In genomic region chr20:50794846-50795634, GRCh38 we compare ENCODE assay signal across 8 cellular contexts. TPM values are rescaled to one million over a fixed set of nuclear protein-coding genes. Genes with fewer than 3 reads are reported as not detected.
DNase-seq lines count a peak whose midpoint lies in the region; ATAC-seq and TF ChIP-seq lines count a peak whose summit lies in the region.

A gene with protein sequence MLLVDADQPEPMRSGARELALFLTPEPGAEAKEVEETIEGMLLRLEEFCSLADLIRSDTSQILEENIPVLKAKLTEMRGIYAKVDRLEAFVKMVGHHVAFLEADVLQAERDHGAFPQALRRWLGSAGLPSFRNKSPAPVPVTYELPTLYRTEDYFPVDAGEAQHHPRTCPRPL (plus strand): TSS chr20:50795061. CDS start chr20:50795084, 23 bp downstream.

- no peaks in the 10 kb centered on the region for H3K36me3 Mint-ChIP-seq in effector memory CD8-positive, alpha-beta T cell (ENCODE audit: insufficient read depth)
- no peaks in the 10 kb centered on the region for H3K36me3 Mint-ChIP-seq in mesothelial cell of epicardium

- TF ChIP-seq CTCF in mesothelial cell of epicardium (IDR thresholded peaks at IDR 0.05; ENCODE audit: unreplicated experiment), result peak; percentile 81

- DNase-seq in Ammon's horn (ENCODE audit: low spot score) (peak; percentile 68), NCI-H69 (lab: John Stamatoyannopoulos, UW) (peak; percentile 75), mesothelial cell of epicardium (ENCODE audit: low spot score in 2 of 2, unreplicated experiment in 2 of 2) (peak; percentile 69 to 87)
- DNase-seq in activated CD8-positive, alpha-beta memory T cell treated with anti-CD3 and anti-CD28 coated beads for 1 hour (ENCODE audit: extremely low read depth in 1 of 2, low read depth in 1 of 2), result peak; percentile 30 to 68
- DNase-seq in effector memory CD8-positive, alpha-beta T cell, result peak; percentile 74 to 87 (median 83)
- peak; percentile 58 to 80 for DNase-seq in stimulated activated CD8-positive, alpha-beta memory T cell treated with anti-CD3 and anti-CD28 coated beads, Interleukin-15, amount 100 ng/mL, for 4 hours (ENCODE audit: low read depth in 2 of 2)

- peaks cover 7 to 14% of the 10 kb centered on the region in 2 donors for H3K4me1 Mint-ChIP-seq in effector memory CD8-positive, alpha-beta T cell (ENCODE audit: low read depth in 2 of 2)
- peaks cover 23% of the 10 kb centered on the region for H3K4me1 Mint-ChIP-seq in mesothelial cell of epicardium

- H3K27ac Mint-ChIP-seq in effector memory CD8-positive, alpha-beta T cell, result peak within 1 kb of the TSS; percentile 76 to 79
- H3K27ac Mint-ChIP-seq in mesothelial cell of epicardium, result peak within 1 kb of the TSS; percentile 92

- ATAC-seq in GM18873 (IDR thresholded peaks at IDR 0.05; ENCODE audit: low FRiP score, unreplicated experiment) (peak; percentile 42), HG03108 (IDR thresholded peaks at IDR 0.05; ENCODE audit: unreplicated experiment) (peak; percentile 64)
- peak; percentile 87 for ATAC-seq in effector memory CD8-positive, alpha-beta T cell (replicated peaks)

- no peaks in the 10 kb centered on the region for H3K9me3 Mint-ChIP-seq in effector memory CD8-positive, alpha-beta T cell
- H3K9me3 Mint-ChIP-seq in mesothelial cell of epicardium, result no peaks in the 10 kb centered on the region

- H3K4me3 Mint-ChIP-seq in effector memory CD8-positive, alpha-beta T cell, result peak within 1 kb of the TSS; percentile 76 to 88
- H3K4me3 Mint-ChIP-seq in mesothelial cell of epicardium, result peak within 1 kb of the TSS; percentile 79

- no peaks in the 10 kb centered on the region for H3K27me3 Mint-ChIP-seq in effector memory CD8-positive, alpha-beta T cell
- no peaks in the 10 kb centered on the region for H3K27me3 Mint-ChIP-seq in mesothelial cell of epicardium (ENCODE audit: low read depth)

RNA-seq across cellular contexts. Expression of the gene that starts here (rescaled TPM):
- 12.9 to 15.9 TPM (median 15.2 TPM) in 3 replicates for total RNA-seq in mesothelial cell of epicardium

Comparison
In these comparisons a context has a peak if more than half of its experiments do, and no peak if none do; other contexts are left out.
1. Peak in every context shown above with its lines: DNase-seq and ATAC-seq.